In the genomic region with DNA sequence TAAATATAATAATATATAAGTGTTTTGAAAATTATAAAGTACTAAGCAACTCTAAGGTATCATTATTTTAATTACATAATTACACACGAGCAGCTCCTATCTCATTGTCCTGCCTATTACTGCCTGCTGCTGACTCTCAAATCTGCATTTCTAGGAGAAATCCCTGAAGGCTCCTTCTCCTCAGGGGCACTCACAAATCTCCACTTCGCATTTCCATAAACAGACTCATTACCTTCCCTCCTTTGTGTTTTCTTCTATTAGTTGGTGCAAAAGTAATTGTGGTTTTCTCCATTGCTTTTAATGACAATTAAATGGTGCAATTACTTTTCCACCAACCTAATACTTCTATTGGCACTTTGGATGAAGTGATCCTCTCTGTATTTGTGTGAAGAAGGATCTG, we compare ENCODE assay signal across 21 cellular contexts.
"Had no signal": no experiment of that assay in that cellular context is flagged by ENCODE, and none has a peak within 500 bp of the region (broad histone marks: within the 10 kb centered on the region; RNA-seq: fewer than 3 reads in every experiment).

No MANE protein-coding gene starts in this region.

- H3K27me3 ChIP-seq: spleen, testis, tibial nerve, upper lobe of right lung, vagina had no signal

- H3K4me1 Mint-ChIP-seq: stimulated activated memory B cell treated with anti-CD40 and anti-IgM and Interleukin-4, amounts not matched to agents 10 μg/mL and 1 μg/mL and 100 μg/mL, for 72 hours had no signal

- H3K27ac Mint-ChIP-seq: naive thymus-derived CD8-positive, alpha-beta T cell; stimulated activated memory B cell treated with anti-CD40 and anti-IgM and Interleukin-4, amounts not matched to agents 10 μg/mL and 1 μg/mL and 100 μg/mL, for 72 hours; stimulated activated naive CD8-positive, alpha-beta T cell treated with anti-CD3 and anti-CD28 coated beads, Interleukin-15, amount 100 ng/mL, for 72 hours had no signal

- H3K27ac ChIP-seq: dorsolateral prefrontal cortex, heart right ventricle, neutrophil, spleen, testis, tibial nerve, upper lobe of right lung, vagina had no signal

- DNase-seq: dorsolateral prefrontal cortex; effector CD8-positive, alpha-beta T cell; foreskin melanocyte; heart right ventricle; hypothalamus; islet precursor cell; mucosa of descending colon; naive thymus-derived CD8-positive, alpha-beta T cell; spleen; stimulated activated CD4-positive, alpha-beta T cell treated with anti-CD3 and anti-CD28 coated beads, Interleukin-15, amount 100 ng/mL, for 24 hours; stimulated activated CD4-positive, alpha-beta T cell treated with anti-CD3 and anti-CD28 coated beads, Interleukin-1b, Interleukin-23, amount 100 ng/mL, for 48 hours; stimulated activated CD4-positive, alpha-beta T cell treated with anti-CD3 and anti-CD28 coated beads, Interleukin-4, amount 100 ng/mL, for 24 hours; stimulated activated naive CD8-positive, alpha-beta T cell treated with anti-CD3 and anti-CD28 coated beads, Interleukin-15, amount 100 ng/mL, for 72 hours; testis; upper lobe of right lung had no signal

- H3K36me3 Mint-ChIP-seq: naive thymus-derived CD8-positive, alpha-beta T cell; stimulated activated memory B cell treated with anti-CD40 and anti-IgM and Interleukin-4, amounts not matched to agents 10 μg/mL and 1 μg/mL and 100 μg/mL, for 72 hours had no signal

- H3K9me3 Mint-ChIP-seq: naive thymus-derived CD8-positive, alpha-beta T cell; stimulated activated memory B cell treated with anti-CD40 and anti-IgM and Interleukin-4, amounts not matched to agents 10 μg/mL and 1 μg/mL and 100 μg/mL, for 72 hours; stimulated activated naive CD8-positive, alpha-beta T cell treated with anti-CD3 and anti-CD28 coated beads, Interleukin-15, amount 100 ng/mL, for 72 hours had no signal

- H3K9me3 ChIP-seq: heart right ventricle, mucosa of descending colon, neutrophil, spleen, testis, tibial nerve, upper lobe of right lung, vagina had no signal

- H3K27me3 Mint-ChIP-seq: stimulated activated memory B cell treated with anti-CD40 and anti-IgM and Interleukin-4, amounts not matched to agents 10 μg/mL and 1 μg/mL and 100 μg/mL, for 72 hours had no signal

- ATAC-seq: heart right ventricle; left lobe of liver; mucosa of descending colon; naive thymus-derived CD8-positive, alpha-beta T cell; sciatic nerve; stimulated activated memory B cell treated with anti-CD40 and anti-IgM and Interleukin-4, amounts not matched to agents 10 μg/mL and 1 μg/mL and 100 μg/mL, for 72 hours; stimulated activated naive CD8-positive, alpha-beta T cell treated with anti-CD3 and anti-CD28 coated beads, Interleukin-15, amount 100 ng/mL, for 72 hours; upper lobe of right lung had no signal

- H3K4me3 Mint-ChIP-seq: naive thymus-derived CD8-positive, alpha-beta T cell; stimulated activated memory B cell treated with anti-CD40 and anti-IgM and Interleukin-4, amounts not matched to agents 10 μg/mL and 1 μg/mL and 100 μg/mL, for 72 hours; stimulated activated naive CD8-positive, alpha-beta T cell treated with anti-CD3 and anti-CD28 coated beads, Interleukin-15, amount 100 ng/mL, for 72 hours had no signal
